ENCODE assay signal across 2 cellular contexts in the genomic region with DNA sequence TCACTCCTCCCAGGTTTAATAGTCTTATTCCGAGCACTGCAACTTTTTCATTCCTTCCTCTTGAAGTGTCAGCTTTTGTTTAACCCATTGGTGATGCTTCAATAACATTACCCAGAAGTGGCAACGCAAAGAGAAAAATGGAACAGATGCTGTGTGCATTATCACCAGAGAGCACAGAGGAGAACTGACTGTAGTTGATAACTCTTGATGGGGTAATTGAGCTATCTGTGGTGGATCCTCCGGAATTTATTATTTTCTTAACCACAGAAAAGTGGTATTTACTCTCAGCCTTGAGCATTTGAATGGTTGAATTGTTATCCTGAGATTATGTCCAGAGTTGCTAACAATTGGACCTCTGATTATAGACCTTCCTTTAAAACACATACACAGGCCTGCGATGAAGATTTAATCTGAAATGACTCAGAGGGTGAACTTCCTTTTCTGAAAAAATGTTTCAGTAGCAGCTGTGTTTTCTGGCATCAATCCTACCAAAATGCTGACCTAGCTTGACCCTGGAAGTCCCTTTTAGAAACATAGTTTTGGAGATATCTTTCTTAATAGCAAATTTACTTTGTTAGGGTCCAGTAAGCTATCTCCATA.
A peak's percentile ranks its signal among the peaks of the same experiment; 100 is the strongest.
TF ChIP-seq lines count a peak whose summit lies in the region.

No MANE protein-coding gene starts in this region.

TF ChIP-seq in liver, 16 proteins besides CTCF, POLR2A, EP300 and RAD21 (continued from another document):
- TF ChIP-seq, protein P1, sequence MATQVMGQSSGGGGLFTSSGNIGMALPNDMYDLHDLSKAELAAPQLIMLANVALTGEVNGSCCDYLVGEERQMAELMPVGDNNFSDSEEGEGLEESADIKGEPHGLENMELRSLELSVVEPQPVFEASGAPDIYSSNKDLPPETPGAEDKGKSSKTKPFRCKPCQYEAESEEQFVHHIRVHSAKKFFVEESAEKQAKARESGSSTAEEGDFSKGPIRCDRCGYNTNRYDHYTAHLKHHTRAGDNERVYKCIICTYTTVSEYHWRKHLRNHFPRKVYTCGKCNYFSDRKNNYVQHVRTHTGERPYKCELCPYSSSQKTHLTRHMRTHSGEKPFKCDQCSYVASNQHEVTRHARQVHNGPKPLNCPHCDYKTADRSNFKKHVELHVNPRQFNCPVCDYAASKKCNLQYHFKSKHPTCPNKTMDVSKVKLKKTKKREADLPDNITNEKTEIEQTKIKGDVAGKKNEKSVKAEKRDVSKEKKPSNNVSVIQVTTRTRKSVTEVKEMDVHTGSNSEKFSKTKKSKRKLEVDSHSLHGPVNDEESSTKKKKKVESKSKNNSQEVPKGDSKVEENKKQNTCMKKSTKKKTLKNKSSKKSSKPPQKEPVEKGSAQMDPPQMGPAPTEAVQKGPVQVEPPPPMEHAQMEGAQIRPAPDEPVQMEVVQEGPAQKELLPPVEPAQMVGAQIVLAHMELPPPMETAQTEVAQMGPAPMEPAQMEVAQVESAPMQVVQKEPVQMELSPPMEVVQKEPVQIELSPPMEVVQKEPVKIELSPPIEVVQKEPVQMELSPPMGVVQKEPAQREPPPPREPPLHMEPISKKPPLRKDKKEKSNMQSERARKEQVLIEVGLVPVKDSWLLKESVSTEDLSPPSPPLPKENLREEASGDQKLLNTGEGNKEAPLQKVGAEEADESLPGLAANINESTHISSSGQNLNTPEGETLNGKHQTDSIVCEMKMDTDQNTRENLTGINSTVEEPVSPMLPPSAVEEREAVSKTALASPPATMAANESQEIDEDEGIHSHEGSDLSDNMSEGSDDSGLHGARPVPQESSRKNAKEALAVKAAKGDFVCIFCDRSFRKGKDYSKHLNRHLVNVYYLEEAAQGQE (IDR thresholded peaks at IDR 0.05): no peak
- TF ChIP-seq, protein P2, sequence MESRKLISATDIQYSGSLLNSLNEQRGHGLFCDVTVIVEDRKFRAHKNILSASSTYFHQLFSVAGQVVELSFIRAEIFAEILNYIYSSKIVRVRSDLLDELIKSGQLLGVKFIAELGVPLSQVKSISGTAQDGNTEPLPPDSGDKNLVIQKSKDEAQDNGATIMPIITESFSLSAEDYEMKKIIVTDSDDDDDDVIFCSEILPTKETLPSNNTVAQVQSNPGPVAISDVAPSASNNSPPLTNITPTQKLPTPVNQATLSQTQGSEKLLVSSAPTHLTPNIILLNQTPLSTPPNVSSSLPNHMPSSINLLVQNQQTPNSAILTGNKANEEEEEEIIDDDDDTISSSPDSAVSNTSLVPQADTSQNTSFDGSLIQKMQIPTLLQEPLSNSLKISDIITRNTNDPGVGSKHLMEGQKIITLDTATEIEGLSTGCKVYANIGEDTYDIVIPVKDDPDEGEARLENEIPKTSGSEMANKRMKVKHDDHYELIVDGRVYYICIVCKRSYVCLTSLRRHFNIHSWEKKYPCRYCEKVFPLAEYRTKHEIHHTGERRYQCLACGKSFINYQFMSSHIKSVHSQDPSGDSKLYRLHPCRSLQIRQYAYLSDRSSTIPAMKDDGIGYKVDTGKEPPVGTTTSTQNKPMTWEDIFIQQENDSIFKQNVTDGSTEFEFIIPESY (IDR thresholded peaks at IDR 0.05): no peak
- TF ChIP-seq, protein P3, sequence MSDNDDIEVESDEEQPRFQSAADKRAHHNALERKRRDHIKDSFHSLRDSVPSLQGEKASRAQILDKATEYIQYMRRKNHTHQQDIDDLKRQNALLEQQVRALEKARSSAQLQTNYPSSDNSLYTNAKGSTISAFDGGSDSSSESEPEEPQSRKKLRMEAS (IDR thresholded peaks at IDR 0.05): no peak
- no peak for TF ChIP-seq TAF1 (conservative IDR thresholded peaks at IDR 0.05)
- TF ChIP-seq FOXA1 (IDR thresholded peaks at IDR 0.05): no peak
- TF ChIP-seq HNF4A (conservative IDR thresholded peaks at IDR 0.05): no peak
- peak; percentile 83 for TF ChIP-seq NR2F2 (IDR thresholded peaks at IDR 0.05)
- no peak for TF ChIP-seq GABPA (IDR thresholded peaks at IDR 0.05 in 1 of 2, conservative IDR thresholded peaks at IDR 0.05 in 1 of 2)
- TF ChIP-seq EGR1 (IDR thresholded peaks at IDR 0.05; ENCODE audit: low read depth in 2 of 2): no peak
- TF ChIP-seq, protein P4, sequence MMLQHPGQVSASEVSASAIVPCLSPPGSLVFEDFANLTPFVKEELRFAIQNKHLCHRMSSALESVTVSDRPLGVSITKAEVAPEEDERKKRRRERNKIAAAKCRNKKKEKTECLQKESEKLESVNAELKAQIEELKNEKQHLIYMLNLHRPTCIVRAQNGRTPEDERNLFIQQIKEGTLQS (IDR thresholded peaks at IDR 0.05): no peak
TF ChIP-seq in liver: peak in this region for 2.

TF ChIP-seq in HepG2, 621 proteins besides CTCF, POLR2A, EP300 and RAD21 (continued from another document):
- TF ChIP-seq, protein P5, sequence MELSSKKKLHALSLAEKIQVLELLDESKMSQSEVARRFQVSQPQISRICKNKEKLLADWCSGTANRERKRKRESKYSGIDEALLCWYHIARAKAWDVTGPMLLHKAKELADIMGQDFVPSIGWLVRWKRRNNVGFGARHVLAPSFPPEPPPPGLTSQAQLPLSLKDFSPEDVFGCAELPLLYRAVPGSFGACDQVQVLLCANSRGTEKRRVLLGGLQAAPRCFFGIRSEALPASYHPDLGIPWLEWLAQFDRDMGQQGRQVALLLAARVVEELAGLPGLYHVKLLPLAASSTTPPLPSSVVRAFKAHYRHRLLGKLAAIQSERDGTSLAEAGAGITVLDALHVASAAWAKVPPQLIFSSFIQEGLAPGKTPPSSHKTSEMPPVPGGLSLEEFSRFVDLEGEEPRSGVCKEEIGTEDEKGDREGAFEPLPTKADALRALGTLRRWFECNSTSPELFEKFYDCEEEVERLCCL (CRISPR knock-in tag; IDR thresholded peaks at IDR 0.05; ENCODE audit: borderline replicate concordance): no peak
- TF ChIP-seq SMC3 (IDR thresholded peaks at IDR 0.05; ENCODE audit: low read length) (no peak), ZSCAN25 (CRISPR knock-in tag; IDR thresholded peaks at IDR 0.05) (no peak), NPAS2 (CRISPR knock-in tag; IDR thresholded peaks at IDR 0.05; ENCODE audit: borderline replicate concordance) (no peak), KDM1A (CRISPR knock-in tag; IDR thresholded peaks at IDR 0.05) (no peak), CBX2 (IDR thresholded peaks at IDR 0.05; ENCODE audit: low read depth, low read length) (no peak), CBX2 (CRISPR knock-in tag; IDR thresholded peaks at IDR 0.05; ENCODE audit: low read depth) (no peak), ZSCAN29 (CRISPR knock-in tag; conservative IDR thresholded peaks at IDR 0.05) (no peak), ZNF124 (CRISPR knock-in tag; IDR thresholded peaks at IDR 0.05) (no peak), U2AF1 (optimal IDR thresholded peaks at IDR 0.05; ENCODE audit: low read depth, low read length) (no peak)
- TF ChIP-seq, protein P6, sequence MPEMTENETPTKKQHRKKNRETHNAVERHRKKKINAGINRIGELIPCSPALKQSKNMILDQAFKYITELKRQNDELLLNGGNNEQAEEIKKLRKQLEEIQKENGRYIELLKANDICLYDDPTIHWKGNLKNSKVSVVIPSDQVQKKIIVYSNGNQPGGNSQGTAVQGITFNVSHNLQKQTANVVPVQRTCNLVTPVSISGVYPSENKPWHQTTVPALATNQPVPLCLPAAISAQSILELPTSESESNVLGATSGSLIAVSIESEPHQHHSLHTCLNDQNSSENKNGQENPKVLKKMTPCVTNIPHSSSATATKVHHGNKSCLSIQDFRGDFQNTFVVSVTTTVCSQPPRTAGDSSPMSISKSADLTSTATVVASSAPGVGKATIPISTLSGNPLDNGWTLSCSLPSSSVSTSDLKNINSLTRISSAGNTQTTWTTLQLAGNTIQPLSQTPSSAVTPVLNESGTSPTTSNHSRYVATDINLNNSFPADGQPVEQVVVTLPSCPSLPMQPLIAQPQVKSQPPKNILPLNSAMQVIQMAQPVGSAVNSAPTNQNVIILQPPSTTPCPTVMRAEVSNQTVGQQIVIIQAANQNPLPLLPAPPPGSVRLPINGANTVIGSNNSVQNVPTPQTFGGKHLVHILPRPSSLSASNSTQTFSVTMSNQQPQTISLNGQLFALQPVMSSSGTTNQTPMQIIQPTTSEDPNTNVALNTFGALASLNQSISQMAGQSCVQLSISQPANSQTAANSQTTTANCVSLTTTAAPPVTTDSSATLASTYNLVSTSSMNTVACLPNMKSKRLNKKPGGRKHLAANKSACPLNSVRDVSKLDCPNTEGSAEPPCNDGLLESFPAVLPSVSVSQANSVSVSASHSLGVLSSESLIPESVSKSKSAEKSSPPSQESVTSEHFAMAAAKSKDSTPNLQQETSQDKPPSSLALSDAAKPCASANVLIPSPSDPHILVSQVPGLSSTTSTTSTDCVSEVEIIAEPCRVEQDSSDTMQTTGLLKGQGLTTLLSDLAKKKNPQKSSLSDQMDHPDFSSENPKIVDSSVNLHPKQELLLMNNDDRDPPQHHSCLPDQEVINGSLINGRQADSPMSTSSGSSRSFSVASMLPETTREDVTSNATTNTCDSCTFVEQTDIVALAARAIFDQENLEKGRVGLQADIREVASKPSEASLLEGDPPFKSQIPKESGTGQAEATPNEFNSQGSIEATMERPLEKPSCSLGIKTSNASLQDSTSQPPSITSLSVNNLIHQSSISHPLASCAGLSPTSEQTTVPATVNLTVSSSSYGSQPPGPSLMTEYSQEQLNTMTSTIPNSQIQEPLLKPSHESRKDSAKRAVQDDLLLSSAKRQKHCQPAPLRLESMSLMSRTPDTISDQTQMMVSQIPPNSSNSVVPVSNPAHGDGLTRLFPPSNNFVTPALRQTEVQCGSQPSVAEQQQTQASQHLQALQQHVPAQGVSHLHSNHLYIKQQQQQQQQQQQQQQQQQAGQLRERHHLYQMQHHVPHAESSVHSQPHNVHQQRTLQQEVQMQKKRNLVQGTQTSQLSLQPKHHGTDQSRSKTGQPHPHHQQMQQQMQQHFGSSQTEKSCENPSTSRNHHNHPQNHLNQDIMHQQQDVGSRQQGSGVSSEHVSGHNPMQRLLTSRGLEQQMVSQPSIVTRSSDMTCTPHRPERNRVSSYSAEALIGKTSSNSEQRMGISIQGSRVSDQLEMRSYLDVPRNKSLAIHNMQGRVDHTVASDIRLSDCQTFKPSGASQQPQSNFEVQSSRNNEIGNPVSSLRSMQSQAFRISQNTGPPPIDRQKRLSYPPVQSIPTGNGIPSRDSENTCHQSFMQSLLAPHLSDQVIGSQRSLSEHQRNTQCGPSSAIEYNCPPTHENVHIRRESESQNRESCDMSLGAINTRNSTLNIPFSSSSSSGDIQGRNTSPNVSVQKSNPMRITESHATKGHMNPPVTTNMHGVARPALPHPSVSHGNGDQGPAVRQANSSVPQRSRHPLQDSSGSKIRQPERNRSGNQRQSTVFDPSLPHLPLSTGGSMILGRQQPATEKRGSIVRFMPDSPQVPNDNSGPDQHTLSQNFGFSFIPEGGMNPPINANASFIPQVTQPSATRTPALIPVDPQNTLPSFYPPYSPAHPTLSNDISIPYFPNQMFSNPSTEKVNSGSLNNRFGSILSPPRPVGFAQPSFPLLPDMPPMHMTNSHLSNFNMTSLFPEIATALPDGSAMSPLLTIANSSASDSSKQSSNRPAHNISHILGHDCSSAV (CRISPR knock-in tag; IDR thresholded peaks at IDR 0.05; ENCODE audit: borderline replicate concordance): no peak
- TF ChIP-seq, protein P7, sequence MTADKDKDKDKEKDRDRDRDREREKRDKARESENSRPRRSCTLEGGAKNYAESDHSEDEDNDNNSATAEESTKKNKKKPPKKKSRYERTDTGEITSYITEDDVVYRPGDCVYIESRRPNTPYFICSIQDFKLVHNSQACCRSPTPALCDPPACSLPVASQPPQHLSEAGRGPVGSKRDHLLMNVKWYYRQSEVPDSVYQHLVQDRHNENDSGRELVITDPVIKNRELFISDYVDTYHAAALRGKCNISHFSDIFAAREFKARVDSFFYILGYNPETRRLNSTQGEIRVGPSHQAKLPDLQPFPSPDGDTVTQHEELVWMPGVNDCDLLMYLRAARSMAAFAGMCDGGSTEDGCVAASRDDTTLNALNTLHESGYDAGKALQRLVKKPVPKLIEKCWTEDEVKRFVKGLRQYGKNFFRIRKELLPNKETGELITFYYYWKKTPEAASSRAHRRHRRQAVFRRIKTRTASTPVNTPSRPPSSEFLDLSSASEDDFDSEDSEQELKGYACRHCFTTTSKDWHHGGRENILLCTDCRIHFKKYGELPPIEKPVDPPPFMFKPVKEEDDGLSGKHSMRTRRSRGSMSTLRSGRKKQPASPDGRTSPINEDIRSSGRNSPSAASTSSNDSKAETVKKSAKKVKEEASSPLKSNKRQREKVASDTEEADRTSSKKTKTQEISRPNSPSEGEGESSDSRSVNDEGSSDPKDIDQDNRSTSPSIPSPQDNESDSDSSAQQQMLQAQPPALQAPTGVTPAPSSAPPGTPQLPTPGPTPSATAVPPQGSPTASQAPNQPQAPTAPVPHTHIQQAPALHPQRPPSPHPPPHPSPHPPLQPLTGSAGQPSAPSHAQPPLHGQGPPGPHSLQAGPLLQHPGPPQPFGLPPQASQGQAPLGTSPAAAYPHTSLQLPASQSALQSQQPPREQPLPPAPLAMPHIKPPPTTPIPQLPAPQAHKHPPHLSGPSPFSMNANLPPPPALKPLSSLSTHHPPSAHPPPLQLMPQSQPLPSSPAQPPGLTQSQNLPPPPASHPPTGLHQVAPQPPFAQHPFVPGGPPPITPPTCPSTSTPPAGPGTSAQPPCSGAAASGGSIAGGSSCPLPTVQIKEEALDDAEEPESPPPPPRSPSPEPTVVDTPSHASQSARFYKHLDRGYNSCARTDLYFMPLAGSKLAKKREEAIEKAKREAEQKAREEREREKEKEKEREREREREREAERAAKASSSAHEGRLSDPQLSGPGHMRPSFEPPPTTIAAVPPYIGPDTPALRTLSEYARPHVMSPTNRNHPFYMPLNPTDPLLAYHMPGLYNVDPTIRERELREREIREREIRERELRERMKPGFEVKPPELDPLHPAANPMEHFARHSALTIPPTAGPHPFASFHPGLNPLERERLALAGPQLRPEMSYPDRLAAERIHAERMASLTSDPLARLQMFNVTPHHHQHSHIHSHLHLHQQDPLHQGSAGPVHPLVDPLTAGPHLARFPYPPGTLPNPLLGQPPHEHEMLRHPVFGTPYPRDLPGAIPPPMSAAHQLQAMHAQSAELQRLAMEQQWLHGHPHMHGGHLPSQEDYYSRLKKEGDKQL (CRISPR knock-in tag; IDR thresholded peaks at IDR 0.05; ENCODE audit: low read depth): no peak
TF ChIP-seq in HepG2: peak in this region for 0.
